36 cellular contexts compared by ENCODE assay signal in the genomic region with DNA sequence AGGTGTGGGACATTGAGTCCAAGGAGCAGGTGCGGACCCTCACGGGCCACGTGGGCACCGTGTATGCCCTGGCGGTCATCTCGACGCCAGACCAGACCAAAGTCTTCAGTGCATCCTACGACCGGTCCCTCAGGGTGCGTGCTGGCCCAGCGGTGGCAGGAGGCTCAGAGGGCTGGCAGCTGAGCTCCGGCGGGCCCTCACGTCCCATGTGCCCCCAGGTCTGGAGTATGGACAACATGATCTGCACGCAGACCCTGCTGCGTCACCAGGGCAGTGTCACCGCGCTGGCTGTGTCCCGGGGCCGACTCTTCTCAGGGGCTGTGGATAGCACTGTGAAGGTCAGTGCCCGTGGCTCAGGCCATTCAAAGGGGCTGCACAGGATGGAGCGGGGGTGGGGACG. TPM values are rescaled to one million over a fixed set of nuclear protein-coding genes. Genes with fewer than 3 reads are reported as not detected.
"Had no signal": no experiment of that assay in that cellular context is flagged by ENCODE, and none has a peak within 500 bp of the region (broad histone marks: within the 10 kb centered on the region; RNA-seq: fewer than 3 reads in every experiment).

No MANE protein-coding gene starts in this region.

- H3K4me1 ChIP-seq: body of pancreas, foreskin keratinocyte, gastrocnemius medialis, heart left ventricle had no signal

- H3K27me3 ChIP-seq: adrenal gland, body of pancreas, gastrocnemius medialis, heart left ventricle had no signal

- FAIRE-seq: colon had no signal

- H3K9me3 Mint-ChIP-seq: activated B cell treated with CpG ODN at 0.5 μM for 24 hours; activated CD8-positive, alpha-beta T cell treated with anti-CD3 and anti-CD28 coated beads for 36 hours; activated naive CD4-positive, alpha-beta T cell treated with anti-CD3 and anti-CD28 coated beads for 36 hours; activated naive CD4-positive, alpha-beta T cell treated with anti-CD3 and anti-CD28 coated beads, Interleukin-2, amount 50 U/mL, for 24 hours; activated naive CD8-positive, alpha-beta T cell treated with anti-CD3 and anti-CD28 coated beads for 36 hours; activated naive CD8-positive, alpha-beta T cell treated with anti-CD3 and anti-CD28 coated beads, Interleukin-2, amount 50 U/mL, for 24 hours; activated T-cell treated with anti-CD3 and anti-CD28 coated beads, Interleukin-2, amount 50 U/mL, for 4 hours; activated T-helper 17 cell treated with anti-CD3 and anti-CD28 coated beads, Interleukin-2, amount 50 U/mL, for 72 hours; effector memory CD8-positive, alpha-beta T cell; T-helper 1 cell treated with Interleukin-12 subunit alpha and Interleukin-12 subunit beta and Interleukin-4 antibody, amounts not matched to agents 30 μg/mL and 1 μg/mL, for 36 hours; T-helper 2 cell treated with Interferon-gamma antibody and Interleukin-4, amounts not matched to agents 5 μg/mL and 100 μg/mL, for 36 hours had no signal

- H3K27ac ChIP-seq: adrenal gland, body of pancreas, esophagus muscularis mucosa, foreskin keratinocyte, gastrocnemius medialis, heart left ventricle, WERI-Rb-1 had no signal

- H3K4me1 Mint-ChIP-seq: activated B cell treated with CpG ODN at 0.5 μM for 24 hours; activated naive CD4-positive, alpha-beta T cell treated with anti-CD3 and anti-CD28 coated beads, Interleukin-2, amount 50 U/mL, for 24 hours; activated naive CD8-positive, alpha-beta T cell treated with anti-CD3 and anti-CD28 coated beads for 36 hours; activated naive CD8-positive, alpha-beta T cell treated with anti-CD3 and anti-CD28 coated beads, Interleukin-2, amount 50 U/mL, for 24 hours; activated T-helper 17 cell treated with anti-CD3 and anti-CD28 coated beads, Interleukin-2, amount 50 U/mL, for 72 hours had no signal

- H3K9me3 ChIP-seq: adrenal gland, body of pancreas, esophagus muscularis mucosa, gastrocnemius medialis, heart left ventricle had no signal

- H3K4me3 ChIP-seq: adrenal gland, body of pancreas, esophagus muscularis mucosa, gastrocnemius medialis, heart left ventricle had no signal

- H3K27me3 Mint-ChIP-seq: activated B cell treated with CpG ODN at 0.5 μM for 24 hours; activated CD8-positive, alpha-beta T cell treated with anti-CD3 and anti-CD28 coated beads for 36 hours; activated naive CD4-positive, alpha-beta T cell treated with anti-CD3 and anti-CD28 coated beads, Interleukin-2, amount 50 U/mL, for 24 hours; activated naive CD8-positive, alpha-beta T cell treated with anti-CD3 and anti-CD28 coated beads for 36 hours; activated naive CD8-positive, alpha-beta T cell treated with anti-CD3 and anti-CD28 coated beads, Interleukin-2, amount 50 U/mL, for 24 hours; activated T-helper 17 cell treated with anti-CD3 and anti-CD28 coated beads, Interleukin-2, amount 50 U/mL, for 72 hours; effector memory CD8-positive, alpha-beta T cell had no signal

- H3K27ac Mint-ChIP-seq: activated B cell treated with CpG ODN at 0.5 μM for 24 hours; activated CD8-positive, alpha-beta T cell treated with anti-CD3 and anti-CD28 coated beads for 36 hours; activated naive CD4-positive, alpha-beta T cell treated with anti-CD3 and anti-CD28 coated beads for 36 hours; activated naive CD4-positive, alpha-beta T cell treated with anti-CD3 and anti-CD28 coated beads, Interleukin-2, amount 50 U/mL, for 24 hours; activated naive CD8-positive, alpha-beta T cell treated with anti-CD3 and anti-CD28 coated beads for 36 hours; activated naive CD8-positive, alpha-beta T cell treated with anti-CD3 and anti-CD28 coated beads, Interleukin-2, amount 50 U/mL, for 24 hours; activated T-helper 17 cell treated with anti-CD3 and anti-CD28 coated beads, Interleukin-2, amount 50 U/mL, for 72 hours; effector memory CD8-positive, alpha-beta T cell; T-helper 1 cell treated with Interleukin-12 subunit alpha and Interleukin-12 subunit beta and Interleukin-4 antibody, amounts not matched to agents 30 μg/mL and 1 μg/mL, for 36 hours; T-helper 2 cell treated with Interferon-gamma antibody and Interleukin-4, amounts not matched to agents 5 μg/mL and 100 μg/mL, for 36 hours had no signal

- ATAC-seq: activated CD4-positive, CD25-positive, alpha-beta regulatory T cell treated with anti-CD3 and anti-CD28 coated beads, Interleukin-2, amount 50 U/mL, for 24 hours; activated CD8-positive, alpha-beta T cell treated with anti-CD3 and anti-CD28 coated beads for 36 hours; activated naive CD8-positive, alpha-beta T cell treated with anti-CD3 and anti-CD28 coated beads, Interleukin-2, amount 50 U/mL, for 24 hours; activated T-cell treated with anti-CD3 and anti-CD28 coated beads, Interleukin-2, amount 50 U/mL, for 4 hours; activated T-helper 17 cell treated with anti-CD3 and anti-CD28 coated beads, Interleukin-2, amount 50 U/mL, for 72 hours; body of pancreas; effector memory CD8-positive, alpha-beta T cell; foreskin keratinocyte; gastrocnemius medialis had no signal

- H3K4me3 Mint-ChIP-seq: activated B cell treated with CpG ODN at 0.5 μM for 24 hours; activated CD8-positive, alpha-beta T cell treated with anti-CD3 and anti-CD28 coated beads for 36 hours; activated naive CD4-positive, alpha-beta T cell treated with anti-CD3 and anti-CD28 coated beads for 36 hours; activated naive CD4-positive, alpha-beta T cell treated with anti-CD3 and anti-CD28 coated beads, Interleukin-2, amount 50 U/mL, for 24 hours; activated naive CD8-positive, alpha-beta T cell treated with anti-CD3 and anti-CD28 coated beads for 36 hours; activated naive CD8-positive, alpha-beta T cell treated with anti-CD3 and anti-CD28 coated beads, Interleukin-2, amount 50 U/mL, for 24 hours; activated T-cell treated with anti-CD3 and anti-CD28 coated beads, Interleukin-2, amount 50 U/mL, for 4 hours; activated T-helper 17 cell treated with anti-CD3 and anti-CD28 coated beads, Interleukin-2, amount 50 U/mL, for 72 hours; effector memory CD8-positive, alpha-beta T cell; T-helper 1 cell treated with Interleukin-12 subunit alpha and Interleukin-12 subunit beta and Interleukin-4 antibody, amounts not matched to agents 30 μg/mL and 1 μg/mL, for 36 hours; T-helper 2 cell treated with Interferon-gamma antibody and Interleukin-4, amounts not matched to agents 5 μg/mL and 100 μg/mL, for 36 hours had no signal

- DNase-seq: activated B cell treated with CpG ODN at 0.5 μM for 24 hours; activated CD4-positive, alpha-beta T cell treated with anti-CD3 and anti-CD28 coated beads for 48 hours; activated CD4-positive, alpha-beta T cell treated with anti-CD3 and anti-CD28 coated beads, Interleukin-2, amount 50 U/mL, for 1 hour; activated CD4-positive, alpha-beta T cell treated with anti-CD3 and anti-CD28 coated beads, Interleukin-2, amount 50 U/mL, for 48 hours; activated CD8-positive, alpha-beta memory T cell treated with anti-CD3 and anti-CD28 coated beads for 24 hours; activated CD8-positive, alpha-beta memory T cell treated with anti-CD3 and anti-CD28 coated beads, Interleukin-2, amount 50 U/mL, for 4 hours; activated CD8-positive, alpha-beta T cell treated with anti-CD3 and anti-CD28 coated beads for 36 hours; activated effector memory CD4-positive, alpha-beta T cell treated with Interleukin-2 at 50 U/mL for 16 hours; activated naive CD4-positive, alpha-beta T cell treated with anti-CD3 and anti-CD28 coated beads for 36 hours; activated naive CD8-positive, alpha-beta T cell treated with anti-CD3 and anti-CD28 coated beads for 36 hours; activated naive CD8-positive, alpha-beta T cell treated with anti-CD3 and anti-CD28 coated beads, Interleukin-2, amount 50 U/mL, for 24 hours; activated T-cell treated with anti-CD3 and anti-CD28 coated beads for 4 hours; activated T-cell treated with anti-CD3 and anti-CD28 coated beads, Interleukin-2, amount 50 U/mL, for 4 hours; adrenal gland; amygdala; aorta; body of pancreas; caudate nucleus; cortex of kidney; dermis blood vessel endothelial cell; effector CD4-positive, alpha-beta T cell; effector memory CD8-positive, alpha-beta T cell; erythroblast; foreskin keratinocyte; gastrocnemius medialis; glutamatergic neuron; heart left ventricle; T1000; WERI-Rb-1 had no signal

RNA-seq across cellular contexts. Expression of a gene that starts 20.4 kb away (rescaled TPM):
- total RNA-seq: activated B cell treated with CpG ODN at 0.5 μM for 24 hours had no signal

RNA-seq across cellular contexts. Expression of a gene that starts 27.6 kb away (rescaled TPM):
- total RNA-seq: activated B cell treated with CpG ODN at 0.5 μM for 24 hours; activated naive CD4-positive, alpha-beta T cell treated with anti-CD3 and anti-CD28 coated beads for 36 hours; activated T-cell treated with anti-CD3 and anti-CD28 coated beads, Interleukin-2, amount 50 U/mL, for 4 hours; esophagus muscularis mucosa had no signal
